16 cellular contexts compared by ENCODE assay signal in genomic region chr17:1996243-1997145, GRCh38. TPM values are rescaled to one million over a fixed set of nuclear protein-coding genes. Genes with fewer than 3 reads are reported as not detected.
DNase-seq lines count a peak whose midpoint lies in the region; ATAC-seq and TF ChIP-seq lines count a peak whose summit lies in the region.
"Had no signal": no experiment of that assay in that cellular context is flagged by ENCODE, and none has a peak within 500 bp of the region (broad histone marks: within the 10 kb centered on the region; RNA-seq: fewer than 3 reads in every experiment).

No MANE protein-coding gene starts in this region.

- H3K9me3 ChIP-seq in left ventricle myocardium inferior (replicated peaks): no peaks in the 10 kb centered on the region

- H3K27ac Mint-ChIP-seq in brain (peak overlapping the region; percentile 77 to 95 (median 87)), mesothelial cell of epicardium (peak overlapping the region; percentile 71)
- no peak overlapping the region for H3K27ac Mint-ChIP-seq in T-helper 2 cell treated with Interferon-gamma antibody and Interleukin-4, amounts not matched to agents 5 μg/mL and 100 μg/mL, for 36 hours
- H3K27ac Mint-ChIP-seq: activated naive CD4-positive, alpha-beta T cell treated with anti-CD3 and anti-CD28 coated beads for 36 hours; natural killer cell had no signal

- H3K36me3 Mint-ChIP-seq in brain: no peaks in the 10 kb centered on the region
- no peaks in the 10 kb centered on the region for H3K36me3 Mint-ChIP-seq in mesothelial cell of epicardium
- H3K36me3 Mint-ChIP-seq in T-helper 2 cell treated with Interferon-gamma antibody and Interleukin-4, amounts not matched to agents 5 μg/mL and 100 μg/mL, for 36 hours (ENCODE audit: low read depth): no peaks in the 10 kb centered on the region

- H3K4me3 Mint-ChIP-seq in brain: peak overlapping the region in 4 of 5 experiments; percentile 28 to 62 (median 41)
- peak overlapping the region; percentile 34 for H3K4me3 Mint-ChIP-seq in mesothelial cell of epicardium
- no peak overlapping the region for H3K4me3 Mint-ChIP-seq in T-helper 2 cell treated with Interferon-gamma antibody and Interleukin-4, amounts not matched to agents 5 μg/mL and 100 μg/mL, for 36 hours
- H3K4me3 Mint-ChIP-seq: activated naive CD4-positive, alpha-beta T cell treated with anti-CD3 and anti-CD28 coated beads for 36 hours; natural killer cell had no signal

- H3K27ac ChIP-seq in left ventricle myocardium inferior (replicated peaks): no peak overlapping the region
- H3K27ac ChIP-seq: brain microvascular endothelial cell had no signal

- peaks cover 0 to 5% (median 0%) of the 10 kb centered on the region in 5 experiments for H3K9me3 Mint-ChIP-seq in brain
- no peaks in the 10 kb centered on the region for H3K9me3 Mint-ChIP-seq in mesothelial cell of epicardium
- H3K9me3 Mint-ChIP-seq in T-helper 2 cell treated with Interferon-gamma antibody and Interleukin-4, amounts not matched to agents 5 μg/mL and 100 μg/mL, for 36 hours: no peaks in the 10 kb centered on the region
- H3K9me3 Mint-ChIP-seq: activated naive CD4-positive, alpha-beta T cell treated with anti-CD3 and anti-CD28 coated beads for 36 hours; natural killer cell had no signal

- no peak overlapping the region for H3K4me3 ChIP-seq in left ventricle myocardium inferior
- H3K4me3 ChIP-seq: GM12878 had no signal

- peaks cover 8% of the 10 kb centered on the region for H3K27me3 Mint-ChIP-seq in brain
- H3K27me3 Mint-ChIP-seq in mesothelial cell of epicardium (ENCODE audit: low read depth): peaks cover 15% of the 10 kb centered on the region
- H3K27me3 Mint-ChIP-seq in T-helper 2 cell treated with Interferon-gamma antibody and Interleukin-4, amounts not matched to agents 5 μg/mL and 100 μg/mL, for 36 hours (ENCODE audit: low read depth): peaks cover 44% of the 10 kb centered on the region

- intact Hi-C loops in left ventricle myocardium inferior (cut with micrococcal nuclease): no loop called here
- intact Hi-C loops in left cardiac atrium (cut with DNase I): no loop called here

- peaks cover 10% of the 10 kb centered on the region for H3K27me3 ChIP-seq in left ventricle myocardium inferior (ENCODE audit: low read depth)
- H3K27me3 ChIP-seq: brain microvascular endothelial cell had no signal

- H3K4me1 ChIP-seq in left ventricle myocardium inferior: peaks cover 52% of the 10 kb centered on the region

- H3K4me1 Mint-ChIP-seq in brain: peaks cover 53% of the 10 kb centered on the region
- peaks cover 22% of the 10 kb centered on the region for H3K4me1 Mint-ChIP-seq in mesothelial cell of epicardium
- no peaks in the 10 kb centered on the region for H3K4me1 Mint-ChIP-seq in T-helper 2 cell treated with Interferon-gamma antibody and Interleukin-4, amounts not matched to agents 5 μg/mL and 100 μg/mL, for 36 hours (ENCODE audit: low read depth)

- no peak for TF ChIP-seq CTCF in left ventricle myocardium inferior (IDR thresholded peaks at IDR 0.05; ENCODE audit: borderline replicate concordance)
- no peak for TF ChIP-seq CTCF in brain (conservative IDR thresholded peaks at IDR 0.05)
- no peak for TF ChIP-seq CTCF in mesothelial cell of epicardium (IDR thresholded peaks at IDR 0.05; ENCODE audit: unreplicated experiment)

- DNase-seq in left ventricle myocardium inferior (peak; percentile 28), left cardiac atrium (no peak), mesothelial cell of epicardium (ENCODE audit: low spot score in 2 of 2, unreplicated experiment in 2 of 2) (no peak), OCI-M2 (lab: John Stamatoyannopoulos, UW; ENCODE audit: unreplicated experiment) (no peak), glomerular visceral epithelial cell (ENCODE audit: extremely low spot score) (no peak), DMS153 (lab: John Stamatoyannopoulos, UW) (no peak)
- DNase-seq in T-helper 2 cell treated with Interferon-gamma antibody and Interleukin-4, amounts not matched to agents 5 μg/mL and 100 μg/mL, for 36 hours (ENCODE audit: low spot score): no peak
- DNase-seq: activated CD4-positive, alpha-beta T cell treated with anti-CD3 and anti-CD28 coated beads for 1 hour; activated naive CD4-positive, alpha-beta T cell treated with anti-CD3 and anti-CD28 coated beads for 36 hours; brain microvascular endothelial cell; COR-L47; natural killer cell; NCI-H2081; trophoblast cell had no signal

- H3K36me3 ChIP-seq in left ventricle myocardium inferior: no peaks in the 10 kb centered on the region
- H3K36me3 ChIP-seq: brain microvascular endothelial cell had no signal

- no peak for ATAC-seq in left cardiac atrium
- ATAC-seq: GM12878, natural killer cell had no signal

RNA-seq across cellular contexts. Expression of gene RTN4RL1, which starts 28.6 kb away (rescaled TPM):
- total RNA-seq in left ventricle myocardium inferior: 4.0 TPM
- total RNA-seq in left cardiac atrium: 1 to 10 TPM; 6.2 to 7.6 TPM
- polyA plus RNA-seq in brain (ENCODE audit: insufficient read depth, low read depth, low replicate concordance): 4.3 TPM
- total RNA-seq in mesothelial cell of epicardium: 0.20 to 0.23 TPM (median 0.22 TPM) in 3 replicates

RNA-seq across cellular contexts. Expression of gene DPH1, which starts 33.5 kb away (rescaled TPM):
- total RNA-seq in left ventricle myocardium inferior (29.1 TPM), left cardiac atrium (10 to 100 TPM; 21.2 to 30.8 TPM), mesothelial cell of epicardium (63.8 to 74.5 TPM (median 71.2 TPM) in 3 replicates)
- 18.6 TPM for polyA plus RNA-seq in brain (ENCODE audit: insufficient read depth, low read depth, low replicate concordance)

RNA-seq across cellular contexts. Expression of gene OVCA2, which starts 45.3 kb away (rescaled TPM):
- total RNA-seq in left ventricle myocardium inferior (16.6 TPM), left cardiac atrium (10 to 100 TPM; 15.4 to 26.5 TPM), mesothelial cell of epicardium (17.3 to 24.8 TPM (median 24.5 TPM) in 3 replicates)
- polyA plus RNA-seq in brain (ENCODE audit: insufficient read depth, low read depth, low replicate concordance): 28.7 TPM

RNA-seq across cellular contexts. Expression of gene HIC1, which starts 58.4 kb away (rescaled TPM):
- total RNA-seq in left ventricle myocardium inferior (23.5 TPM), left cardiac atrium (10 to 100 TPM; 20.6 to 22.1 TPM), mesothelial cell of epicardium (97.9 to 99.3 TPM (median 98.9 TPM) in 3 replicates)
- 2.6 TPM for polyA plus RNA-seq in brain (ENCODE audit: insufficient read depth, low read depth, low replicate concordance)
